ENCODE assay signal across 8 cellular contexts in genomic region chrX:119693032-119693995, GRCh38. TPM values are rescaled to one million over a fixed set of nuclear protein-coding genes. Genes with fewer than 3 reads are reported as not detected.
DNase-seq lines count a peak whose midpoint lies in the region; ATAC-seq, FAIRE-seq and TF ChIP-seq lines count a peak whose summit lies in the region.

SEPTIN6 (minus strand) TSS chrX:119693168; CDS start chrX:119693105, 63 bp downstream.

- H3F3A ChIP-seq in neural cell (ENCODE audit: insufficient read depth, low read length, poor library complexity, severe bottlenecking): no peaks in the 10 kb centered on the region

- H3K9me3 ChIP-seq in neural cell (ENCODE audit: low read length): no peaks in the 10 kb centered on the region

- H4K20me1 ChIP-seq in neural cell (ENCODE audit: insufficient read depth): no peaks in the 10 kb centered on the region

- peak within 1 kb of the TSS; percentile 19 for H3K4me2 ChIP-seq in neural cell (ENCODE audit: low read length)

- H3K9me3 Mint-ChIP-seq in activated T-helper 1 cell treated with anti-CD3 and anti-CD28 coated beads, Interleukin-12 subunit alpha, Interleukin-12 subunit beta, Interleukin-2, Interleukin-4 antibody, amounts not matched to agents 30 ng/mL and 10 ng/mL and 1 ng/mL, durations not matched to agents 14 hours and 24 hours and 36 hours: no peaks in the 10 kb centered on the region

- H3K36me3 ChIP-seq in neural cell (ENCODE audit: insufficient read depth, low read length): no peaks in the 10 kb centered on the region

- ATAC-seq in GM21360 (IDR thresholded peaks at IDR 0.05; ENCODE audit: unreplicated experiment): peak; percentile 51

- TF ChIP-seq EP300 in neural cell (conservative IDR thresholded peaks at IDR 0.05; ENCODE audit: poor library complexity, severe bottlenecking): no peak

- TF ChIP-seq CTCF in D721Med (IDR thresholded peaks at IDR 0.05; ENCODE audit: insufficient read depth, missing control alignments): no peak
- no peak for TF ChIP-seq CTCF in fibroblast of the aortic adventitia (IDR thresholded peaks at IDR 0.05; ENCODE audit: insufficient read depth, low read length)
- peak; percentile 23 for TF ChIP-seq CTCF in neural cell (IDR thresholded peaks at IDR 0.05; ENCODE audit: poor library complexity, severe bottlenecking)

- DNase-seq in D721Med (ENCODE audit: insufficient read length, low spot score) (peak; percentile 29), HTR-8/SVneo (ENCODE audit: insufficient read length, low spot score) (peak; percentile 51), RPMI7951 (ENCODE audit: low read depth) (peak; percentile 67), fibroblast of the aortic adventitia (ENCODE audit: low read depth) (peak; percentile 43), stromal cell of bone marrow (ENCODE audit: low read depth) (peak; percentile 34)
- DNase-seq in activated T-helper 1 cell treated with anti-CD3 and anti-CD28 coated beads, Interleukin-12 subunit alpha, Interleukin-12 subunit beta, Interleukin-2, Interleukin-4 antibody, amounts not matched to agents 30 ng/mL and 10 ng/mL and 1 ng/mL, durations not matched to agents 14 hours and 24 hours and 36 hours (ENCODE audit: low spot score): peak; percentile 78

- peak within 1 kb of the TSS; percentile 94 for H3K27ac Mint-ChIP-seq in activated T-helper 1 cell treated with anti-CD3 and anti-CD28 coated beads, Interleukin-12 subunit alpha, Interleukin-12 subunit beta, Interleukin-2, Interleukin-4 antibody, amounts not matched to agents 30 ng/mL and 10 ng/mL and 1 ng/mL, durations not matched to agents 14 hours and 24 hours and 36 hours

- intact Hi-C loops in activated T-helper 1 cell treated with anti-CD3 and anti-CD28 coated beads, Interleukin-12 subunit alpha, Interleukin-12 subunit beta, Interleukin-2, Interleukin-4 antibody, amounts not matched to agents 30 ng/mL and 10 ng/mL and 1 ng/mL, durations not matched to agents 14 hours and 24 hours and 36 hours (cut with micrococcal nuclease): loop anchor here (1.0 to 2.0 kb wide), 7 partner anchors 8 to 177 kb away; partner anchors contain the start of genes NDUFA1, NKRF, RNF113A and UBE2A

- peak within 1 kb of the TSS; percentile 82 for H3K9ac ChIP-seq in neural cell (ENCODE audit: low read length)

- H2AFZ ChIP-seq in neural cell (ENCODE audit: low read depth, low read length): peak within 1 kb of the TSS; percentile 45

- no peaks in the 10 kb centered on the region for H3K9me2 ChIP-seq in neural cell (ENCODE audit: insufficient read depth, low read length)

- TF ChIP-seq RAD21 in neural cell (conservative IDR thresholded peaks at IDR 0.05): no peak

- H3K4me1 Mint-ChIP-seq in activated T-helper 1 cell treated with anti-CD3 and anti-CD28 coated beads, Interleukin-12 subunit alpha, Interleukin-12 subunit beta, Interleukin-2, Interleukin-4 antibody, amounts not matched to agents 30 ng/mL and 10 ng/mL and 1 ng/mL, durations not matched to agents 14 hours and 24 hours and 36 hours (ENCODE audit: low read depth): peaks cover 6% of the 10 kb centered on the region

- peak within 1 kb of the TSS; percentile 70 for H3K27ac ChIP-seq in neural cell (ENCODE audit: low read length)

- peaks cover 4% of the 10 kb centered on the region for H3K36me3 Mint-ChIP-seq in activated T-helper 1 cell treated with anti-CD3 and anti-CD28 coated beads, Interleukin-12 subunit alpha, Interleukin-12 subunit beta, Interleukin-2, Interleukin-4 antibody, amounts not matched to agents 30 ng/mL and 10 ng/mL and 1 ng/mL, durations not matched to agents 14 hours and 24 hours and 36 hours (ENCODE audit: low read depth)

- peaks cover 33% of the 10 kb centered on the region for H3K79me2 ChIP-seq in neural cell (replicated peaks; ENCODE audit: insufficient read depth, low read length)

- no peaks in the 10 kb centered on the region for H3K27me3 ChIP-seq in neural cell (ENCODE audit: insufficient read depth, low read depth, low read length)

- H3K4me3 Mint-ChIP-seq in activated T-helper 1 cell treated with anti-CD3 and anti-CD28 coated beads, Interleukin-12 subunit alpha, Interleukin-12 subunit beta, Interleukin-2, Interleukin-4 antibody, amounts not matched to agents 30 ng/mL and 10 ng/mL and 1 ng/mL, durations not matched to agents 14 hours and 24 hours and 36 hours: peak within 1 kb of the TSS; percentile 93

- peaks cover 2% of the 10 kb centered on the region for H3K27me3 Mint-ChIP-seq in activated T-helper 1 cell treated with anti-CD3 and anti-CD28 coated beads, Interleukin-12 subunit alpha, Interleukin-12 subunit beta, Interleukin-2, Interleukin-4 antibody, amounts not matched to agents 30 ng/mL and 10 ng/mL and 1 ng/mL, durations not matched to agents 14 hours and 24 hours and 36 hours (ENCODE audit: insufficient read depth)

- no peak for FAIRE-seq in D721Med (lab: Jason Lieb, UNC)
- no peak for FAIRE-seq in HTR-8/SVneo (lab: Jason Lieb, UNC)

- H3K4me3 ChIP-seq in fibroblast of the aortic adventitia (ENCODE audit: low read depth, low read length) (peak within 1 kb of the TSS; percentile 72), neural cell (ENCODE audit: low read length) (peak within 1 kb of the TSS; percentile 82)

TF ChIP-seq in neural cell, 6 proteins besides CTCF, POLR2A, EP300 and RAD21:
- TF ChIP-seq MXI1 (conservative IDR thresholded peaks at IDR 0.05; ENCODE audit: poor library complexity, severe bottlenecking) (no peak), POLR2AphosphoS5 (IDR thresholded peaks at IDR 0.05) (peak; percentile 88), TAF1 (IDR thresholded peaks at IDR 0.05; ENCODE audit: low read depth) (peak; percentile 86), REST (IDR thresholded peaks at IDR 0.05; ENCODE audit: borderline replicate concordance) (peak; percentile 68), EZH2 (IDR thresholded peaks at IDR 0.05; ENCODE audit: borderline replicate concordance, insufficient read depth, low read length, poor library complexity, severe bottlenecking) (no peak), SMC3 (conservative IDR thresholded peaks at IDR 0.05; ENCODE audit: poor library complexity) (no peak)
TF ChIP-seq in neural cell: peak in this region for 3.

RNA-seq across cellular contexts. Expression of gene SEPTIN6, which starts in this region (rescaled TPM):
- 9.7 and 10.3 TPM in 2 replicates for total RNA-seq in RPMI7951 (2014; rRNA removed; shearing (Covaris generic))
- 159 and 172 TPM in 2 replicates for total RNA-seq in activated T-helper 1 cell treated with anti-CD3 and anti-CD28 coated beads, Interleukin-12 subunit alpha, Interleukin-12 subunit beta, Interleukin-2, Interleukin-4 antibody, amounts not matched to agents 30 ng/mL and 10 ng/mL and 1 ng/mL, durations not matched to agents 14 hours and 24 hours and 36 hours
- total RNA-seq in fibroblast of the aortic adventitia (ENCODE audit: low replicate concordance): 7.0 and 7.4 TPM in 2 replicates
- polyA plus RNA-seq in neural cell: 153 and 155 TPM in 2 replicates
- 141 and 156 TPM in 2 replicates for polyA minus RNA-seq in neural cell

Comparison
In these comparisons a context has a peak if more than half of its experiments do, and no peak if none do; other contexts are left out.
1. Peak in every context shown above with its lines: DNase-seq, ATAC-seq, H3K4me3 ChIP-seq and H3K27ac ChIP-seq.
2. RNA of gene SEPTIN6 (total RNA-seq): 159 to 172 TPM in activated T-helper 1 cell treated with anti-CD3 and anti-CD28 coated beads, Interleukin-12 subunit alpha, Interleukin-12 subunit beta, Interleukin-2, Interleukin-4 antibody, amounts not matched to agents 30 ng/mL and 10 ng/mL and 1 ng/mL, durations not matched to agents 14 hours and 24 hours and 36 hours; 9.7 to 10.3 TPM in RPMI7951 and 7.0 to 7.4 TPM in fibroblast of the aortic adventitia; every median in the first group is over 10 times any median in the second.